In the genomic region with DNA sequence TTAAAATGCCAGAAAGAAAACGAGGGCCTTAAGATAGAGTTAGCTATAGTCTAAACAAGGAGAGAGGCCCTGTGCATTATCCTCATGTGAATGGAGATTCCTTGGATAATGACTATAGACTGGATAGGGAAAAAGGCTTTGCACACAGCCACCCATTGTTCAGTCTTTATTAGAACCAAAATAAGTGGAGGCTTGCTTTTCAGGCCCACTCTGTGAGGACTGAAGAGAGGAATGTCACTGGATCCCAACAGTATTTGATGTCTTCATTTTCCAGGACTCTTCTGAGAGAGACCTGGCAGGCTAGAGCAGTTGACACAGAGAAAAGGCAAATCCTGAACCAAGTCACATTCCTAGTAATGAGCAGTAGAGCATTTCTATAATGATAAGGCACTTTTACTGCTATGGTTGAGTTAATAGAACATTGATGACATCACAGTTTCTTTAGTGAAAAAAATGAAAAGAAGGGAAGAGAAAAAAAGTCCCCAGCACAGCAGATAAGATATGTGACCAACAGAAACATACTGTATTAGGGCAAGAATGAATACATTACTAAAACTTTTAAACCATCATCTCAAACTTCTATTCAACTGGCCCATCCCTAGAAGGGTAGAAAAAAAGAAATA, we compare ENCODE assay signal across 17 cellular contexts.
"Had no signal": no experiment of that assay in that cellular context is flagged by ENCODE, and none has a peak within 500 bp of the region (broad histone marks: within the 10 kb centered on the region; RNA-seq: fewer than 3 reads in every experiment).

No MANE protein-coding gene starts in this region.

- H3K9me3 ChIP-seq: prostate gland, stomach, vagina had no signal

- H3K4me1 ChIP-seq: prostate gland, stomach, vagina had no signal

- DNase-seq: activated CD4-positive, alpha-beta memory T cell treated with anti-CD3 and anti-CD28 coated beads, Interleukin-2, amount 10 ng/mL, durations not matched to agents 7 days and 5 days; activated CD4-positive, alpha-beta T cell treated with anti-CD3 and anti-CD28 coated beads for 48 hours; activated CD4-positive, CD25-positive, alpha-beta regulatory T cell; activated CD8-positive, alpha-beta memory T cell treated with anti-CD3 and anti-CD28 coated beads, Interleukin-2, amount 10 ng/mL, durations not matched to agents 7 days and 5 days; amniotic stem cell; dermis blood vessel endothelial cell; effector memory CD8-positive, alpha-beta T cell; head of caudate nucleus; mesendoderm; right cardiac atrium; stimulated activated CD4-positive, alpha-beta T cell treated with anti-CD3 and anti-CD28 coated beads, Interleukin-4, amount 100 ng/mL, for 1 hour; stomach had no signal

- H3K27ac ChIP-seq: prostate gland, skin epidermis, stomach, vagina had no signal

- ATAC-seq: activated CD8-positive, alpha-beta memory T cell treated with anti-CD3 and anti-CD28 coated beads, Interleukin-2, amount 10 ng/mL, durations not matched to agents 7 days and 5 days; effector memory CD8-positive, alpha-beta T cell; right cardiac atrium had no signal

- H3K4me3 ChIP-seq: prostate gland, skin epidermis, stomach, vagina had no signal

- H3K36me3 ChIP-seq: prostate gland, stomach, vagina had no signal

- H3K27me3 ChIP-seq: stomach, vagina had no signal

- FAIRE-seq: frontal cortex, TTC549 had no signal
